Comparison of ENCODE assay signal across 8 cellular contexts in genomic region chr21:33976980-33977720, GRCh38.
A peak's percentile ranks its signal among the peaks of the same experiment; 100 is the strongest.
DNase-seq lines count a peak whose midpoint lies in the region; ATAC-seq, FAIRE-seq and TF ChIP-seq lines count a peak whose summit lies in the region.

No MANE protein-coding gene starts in this region.

- H3K4me2 ChIP-seq in A549, result peak overlapping the region; percentile 67
- peak overlapping the region; percentile 77 for H3K4me2 ChIP-seq in keratinocyte (ENCODE audit: control insufficient read depth, extremely low read depth, insufficient read depth, low read depth, low read length)

- H3K4me1 Mint-ChIP-seq in activated T-cell treated with anti-CD3 and anti-CD28 coated beads, Interleukin-2, amount 50 U/mL, for 72 hours (ENCODE audit: low read depth), result peaks cover 89% of the 10 kb centered on the region

- H2AFZ ChIP-seq in keratinocyte (ENCODE audit: control insufficient read depth, low read length), result no peak overlapping the region

- H3K9me3 ChIP-seq in A549 (no peaks in the 10 kb centered on the region), keratinocyte (ENCODE audit: control insufficient read depth, low read depth, low read length) (no peaks in the 10 kb centered on the region), MG63 (no peaks in the 10 kb centered on the region)

- H3K27ac ChIP-seq in A549, result peak overlapping the region in 1 of 2 experiments; percentile 84; a peak in 2 of 6 replicates
- H3K27ac ChIP-seq in keratinocyte (ENCODE audit: control insufficient read depth, insufficient read depth, low read length), result peak overlapping the region; percentile 98

- no peak for TF ChIP-seq POLR2A in A549 (IDR thresholded peaks at IDR 0.05; ENCODE audit: low read length)

- CTCF ChIA-PET in A549 (lab: Yijun Ruan, JAX), result interaction anchor here (4.2 kb wide), 1 partner anchor 53 kb away, joined by 20 read pairs; no protein-coding TSS in a partner anchor

- H4K20me1 ChIP-seq in keratinocyte (ENCODE audit: control insufficient read depth, extremely low read depth, insufficient read depth, low read length), result no peaks in the 10 kb centered on the region

- no peaks in the 10 kb centered on the region for H3K79me2 ChIP-seq in keratinocyte (ENCODE audit: control insufficient read depth, insufficient read depth, low read length)

- DNase-seq in A549 (ENCODE audit: low read depth in 1 of 2, low spot score in 1 of 2), result no peak
- DNase-seq in GM18507 (ENCODE audit: extremely low spot score, insufficient read length, low read depth), result no peak
- DNase-seq in activated T-cell treated with anti-CD3 and anti-CD28 coated beads, Interleukin-2, amount 50 U/mL, for 72 hours, result no peak
- DNase-seq in keratinocyte (ENCODE audit: low read depth, low spot score), result no peak
- DNase-seq in MG63, result no peak
- no peak for DNase-seq in GM13976 (ENCODE audit: low spot score)
- no peak for DNase-seq in NCI-H774 (lab: John Stamatoyannopoulos, UW)

- H3K4me3 ChIP-seq in A549 (no peak overlapping the region), keratinocyte (ENCODE audit: control insufficient read depth in 2 of 3, extremely low read depth in 1 of 3, insufficient read depth in 2 of 3, low read depth in 1 of 3, low read length in 3 of 3) (peak overlapping the region in 1 of 3 experiments; percentile 6), MG63 (no peak overlapping the region)

- no peak for FAIRE-seq in A549 (lab: Jason Lieb, UNC)
- peak; percentile 62 for FAIRE-seq in GM18507 (lab: Jason Lieb, UNC)
- no peak for FAIRE-seq in keratinocyte (lab: Jason Lieb, UNC)

- H3K36me3 Mint-ChIP-seq in activated T-cell treated with anti-CD3 and anti-CD28 coated beads, Interleukin-2, amount 50 U/mL, for 72 hours (ENCODE audit: insufficient read depth in 2 of 2), result peaks cover 2 to 6% of the 10 kb centered on the region in 2 donors

- TF ChIP-seq CTCF in A549 (IDR thresholded peaks at IDR 0.05) (no peak), keratinocyte (optimal IDR thresholded peaks at IDR 0.05 in 1 of 3, IDR thresholded peaks at IDR 0.05 in 1 of 3, conservative IDR thresholded peaks at IDR 0.05 in 1 of 3; ENCODE audit: extremely low read depth in 1 of 3, insufficient read depth in 2 of 3, low read length in 3 of 3) (no peak), GM13976 (IDR thresholded peaks at IDR 0.05; ENCODE audit: borderline replicate concordance, control extremely low read depth, extremely low read depth, insufficient read depth, missing control alignments) (no peak)

- TF ChIP-seq RAD21 in A549 (conservative IDR thresholded peaks at IDR 0.05 in 1 of 2, IDR thresholded peaks at IDR 0.05 in 1 of 2), result no peak

- peak overlapping the region; percentile 98 for H3K27ac Mint-ChIP-seq in activated T-cell treated with anti-CD3 and anti-CD28 coated beads, Interleukin-2, amount 50 U/mL, for 72 hours

- no peaks in the 10 kb centered on the region for H3K27me3 Mint-ChIP-seq in activated T-cell treated with anti-CD3 and anti-CD28 coated beads, Interleukin-2, amount 50 U/mL, for 72 hours (ENCODE audit: low read depth)

- H3K4me3 Mint-ChIP-seq in activated T-cell treated with anti-CD3 and anti-CD28 coated beads, Interleukin-2, amount 50 U/mL, for 72 hours, result peak overlapping the region; percentile 78 to 95

- in situ Hi-C loops in GM13976 (cut with MboI; ENCODE audit: low sequenced_read_pairs, unreplicated experiment), result no loop called here

- no peak for TF ChIP-seq EP300 in A549 (IDR thresholded peaks at IDR 0.05)

- H3K36me3 ChIP-seq in keratinocyte (ENCODE audit: control insufficient read depth in 2 of 2, extremely low read depth in 1 of 2, insufficient read depth in 2 of 2, low read length in 2 of 2), result no peaks in the 10 kb centered on the region
- no peaks in the 10 kb centered on the region for H3K36me3 ChIP-seq in MG63

- H3K27me3 ChIP-seq in keratinocyte (ENCODE audit: control insufficient read depth, extremely low read depth, insufficient read depth, low read length) (no peaks in the 10 kb centered on the region), MG63 (no peaks in the 10 kb centered on the region)

- peaks cover 3% of the 10 kb centered on the region in 2 donors for H3K9me3 Mint-ChIP-seq in activated T-cell treated with anti-CD3 and anti-CD28 coated beads, Interleukin-2, amount 50 U/mL, for 72 hours

- 79% methylated on average over 6 of the region's 6 CpGs for WGBS in A549 (ENCODE audit: missing lambda C conversion rate)

- peak overlapping the region; percentile 84 for H3K9ac ChIP-seq in keratinocyte (ENCODE audit: control insufficient read depth, extremely low read depth, insufficient read depth, low read length)

- dilution Hi-C loops in keratinocyte (cut with MboI; ENCODE audit: extremely low pct_ligation_motif_present, low sequenced_read_pairs), result no loop called here

- peaks cover 26% of the 10 kb centered on the region for H3K4me1 ChIP-seq in A549
- peaks cover 24% of the 10 kb centered on the region for H3K4me1 ChIP-seq in keratinocyte (ENCODE audit: control insufficient read depth, extremely low read depth, insufficient read depth, low read length)

- ATAC-seq in A549, result no peak
- ATAC-seq in activated T-cell treated with anti-CD3 and anti-CD28 coated beads, Interleukin-2, amount 50 U/mL, for 72 hours (replicated peaks in 1 of 2), result peak in 1 of 2 donors; percentile 0
- no peak for ATAC-seq in GM19455 (IDR thresholded peaks at IDR 0.05; ENCODE audit: unreplicated experiment)

- POLR2A ChIA-PET in A549 (lab: Yijun Ruan, JAX), result no interaction called here

- no peaks in the 10 kb centered on the region for H3K9me1 ChIP-seq in keratinocyte (ENCODE audit: control insufficient read depth, extremely low read depth, insufficient read depth, low read length)

TF ChIP-seq in A549, 52 proteins besides CTCF, POLR2A, EP300 and RAD21:
- TF ChIP-seq ZC3H11A (IDR thresholded peaks at IDR 0.05) (no peak), HMGXB4 (CRISPR knock-in tag; IDR thresholded peaks at IDR 0.05; ENCODE audit: borderline replicate concordance) (no peak), HEYL (CRISPR knock-in tag; IDR thresholded peaks at IDR 0.05) (no peak), HES2 (IDR thresholded peaks at IDR 0.05) (no peak), RFX5 (IDR thresholded peaks at IDR 0.05) (no peak), CHD2 (IDR thresholded peaks at IDR 0.05; ENCODE audit: low read length, partially characterized antibody) (no peak), FOSL2 (IDR thresholded peaks at IDR 0.05) (no peak), FOSL2 (CRISPR knock-in tag; IDR thresholded peaks at IDR 0.05) (no peak), MAZ (IDR thresholded peaks at IDR 0.05; ENCODE audit: borderline replicate concordance, low read depth, low read length) (no peak), CEBPB (IDR thresholded peaks at IDR 0.05) (no peak), HOXA7 (CRISPR knock-in tag; IDR thresholded peaks at IDR 0.05) (no peak), HOXB13 (CRISPR knock-in tag; IDR thresholded peaks at IDR 0.05; ENCODE audit: low read depth) (no peak), RNF2 (IDR thresholded peaks at IDR 0.05; ENCODE audit: borderline replicate concordance, low read depth) (no peak)
